18 cellular contexts compared by ENCODE assay signal in genomic region chr6:157610451-157610999, GRCh38.
DNase-seq lines count a peak whose midpoint lies in the region; ATAC-seq, FAIRE-seq and TF ChIP-seq lines count a peak whose summit lies in the region.
"Had no signal": no experiment of that assay in that cellular context is flagged by ENCODE, and none has a peak within 500 bp of the region (broad histone marks: within the 10 kb centered on the region; RNA-seq: fewer than 3 reads in every experiment).

No MANE protein-coding gene starts in this region.

- H3K4me2 ChIP-seq in BLaER1 (peak overlapping the region; percentile 35), HepG2 (ENCODE audit: low read depth, low read length) (no peak overlapping the region)

- no TSS peak for BruUV-seq in HepG2 (replicated peaks; lab: Mats Ljungman, UMichigan)

- H2AFZ ChIP-seq in HepG2 (ENCODE audit: low read length) = no peak overlapping the region

- TF ChIP-seq EP300 in HepG2 (IDR thresholded peaks at IDR 0.05; ENCODE audit: low read depth in 2 of 2, low read length in 2 of 2) (no peak), HepG2 (CRISPR knock-in tag; IDR thresholded peaks at IDR 0.05; ENCODE audit: borderline replicate concordance) (no peak)

- H3K4me1 ChIP-seq in BLaER1 (peaks cover 54% of the 10 kb centered on the region), HepG2 (ENCODE audit: insufficient read depth, low read length) (peaks cover 48% of the 10 kb centered on the region)

- H3K27me3 ChIP-seq in BLaER1 (no peaks in the 10 kb centered on the region), HepG2 (ENCODE audit: control insufficient read depth in 1 of 2, insufficient read depth in 2 of 2, low read length in 2 of 2) (no peaks in the 10 kb centered on the region)

- WGBS in HepG2 (ENCODE audit: low lambda C conversion rate) = 91% methylated on average over 8 of the region's 9 CpGs

- no peak for TF ChIP-seq CTCF in HepG2 (CRISPR knock-in tag; IDR thresholded peaks at IDR 0.05)

- no peak overlapping the region for H3K4me3 Mint-ChIP-seq in effector memory CD8-positive, alpha-beta T cell
- H3K4me3 Mint-ChIP-seq: CD4-positive, CD25-positive, alpha-beta regulatory T cell had no signal

- H3K9me3 Mint-ChIP-seq in effector memory CD8-positive, alpha-beta T cell = no peaks in the 10 kb centered on the region
- H3K9me3 Mint-ChIP-seq: CD4-positive, CD25-positive, alpha-beta regulatory T cell had no signal

- CTCF ChIA-PET in HepG2 (lab: Yijun Ruan, JAX; ENCODE audit: low intra/inter-chr PET ratio, low total read pairs) = no interaction called here

- H4K20me1 ChIP-seq in BLaER1 = no peaks in the 10 kb centered on the region
- no peaks in the 10 kb centered on the region for H4K20me1 ChIP-seq in HepG2 (ENCODE audit: insufficient read depth, low read length)

- H3K27ac ChIP-seq in BLaER1 = no peak overlapping the region
- H3K27ac ChIP-seq in HepG2 (ENCODE audit: extremely low read length, insufficient read depth, low read length) = no peak overlapping the region

- no peak overlapping the region for H3K9ac ChIP-seq in BLaER1
- no peak overlapping the region for H3K9ac ChIP-seq in HepG2 (ENCODE audit: insufficient read depth, low read depth, low read length)

- H3K36me3 Mint-ChIP-seq in effector memory CD8-positive, alpha-beta T cell (ENCODE audit: insufficient read depth) = peaks cover 5% of the 10 kb centered on the region
- H3K36me3 Mint-ChIP-seq: CD4-positive, CD25-positive, alpha-beta regulatory T cell had no signal

- no peaks in the 10 kb centered on the region for H3K79me2 ChIP-seq in HepG2 (ENCODE audit: insufficient read depth, low read length)

- FAIRE-seq in HepG2 (lab: Jason Lieb, UNC) = no peak
- FAIRE-seq: GM12878 had no signal

- TF ChIP-seq POLR2A in HepG2 (IDR thresholded peaks at IDR 0.05; ENCODE audit: insufficient read depth in 1 of 2, low read depth in 2 of 2, low read length in 2 of 2) = no peak

- no peaks in the 10 kb centered on the region for H3K27me3 Mint-ChIP-seq in effector memory CD8-positive, alpha-beta T cell

- ATAC-seq in effector memory CD8-positive, alpha-beta T cell (replicated peaks) = no peak
- ATAC-seq in HepG2 = no peak
- ATAC-seq in HG02678 (IDR thresholded peaks at IDR 0.05; ENCODE audit: unreplicated experiment) = no peak
- ATAC-seq: GM12878, PC-3 had no signal

- POLR2A ChIA-PET in HepG2 (lab: Yijun Ruan, JAX) = no interaction called here

- H3K9me3 ChIP-seq in BLaER1 (no peaks in the 10 kb centered on the region), HepG2 (ENCODE audit: low read length) (no peaks in the 10 kb centered on the region)

- no peak for TF ChIP-seq RAD21 in HepG2 (CRISPR knock-in tag; IDR thresholded peaks at IDR 0.05)

- no peak overlapping the region for H3K4me3 ChIP-seq in BLaER1
- no peak overlapping the region for H3K4me3 ChIP-seq in HepG2 (replicated peaks in 1 of 3; ENCODE audit: insufficient read depth in 1 of 3, low read depth in 2 of 3, low read length in 3 of 3)
- H3K4me3 ChIP-seq: GM12878 had no signal

- in situ Hi-C loops in HepG2 (cut with HindIII; ENCODE audit: extremely low pct_ligation_motif_present, low pct_unique_long_range_greater_than_20kb) = loop anchor here (5.0 kb wide), 1 partner anchor 288 kb away; the partner anchor contains the start of gene TMEM242

- no peaks in the 10 kb centered on the region for H3K36me3 ChIP-seq in BLaER1
- H3K36me3 ChIP-seq in HepG2 (replicated peaks in 1 of 2; ENCODE audit: control insufficient read depth in 1 of 2, insufficient read depth in 2 of 2, low read length in 2 of 2) = no peaks in the 10 kb centered on the region

- peak overlapping the region; percentile 26 to 44 for H3K27ac Mint-ChIP-seq in effector memory CD8-positive, alpha-beta T cell
- H3K27ac Mint-ChIP-seq: CD4-positive, CD25-positive, alpha-beta regulatory T cell had no signal

- H3K4me1 Mint-ChIP-seq in effector memory CD8-positive, alpha-beta T cell (ENCODE audit: low read depth in 2 of 2) = peaks cover 0 to 13% of the 10 kb centered on the region in 2 donors
- H3K4me1 Mint-ChIP-seq: CD4-positive, CD25-positive, alpha-beta regulatory T cell had no signal

- DNase-seq in ELF-1 (ENCODE audit: low read depth, low spot score) (peak; percentile 30), posterior vena cava (ENCODE audit: low spot score) (peak; percentile 54), HepG2 (ENCODE audit: low spot score) (no peak)
- DNase-seq in effector memory CD8-positive, alpha-beta T cell = no peak
- DNase-seq in activated T-cell treated with anti-CD3 and anti-CD28 coated beads, Interleukin-2, amount 50 U/mL, for 1 hour = no peak
- DNase-seq: ACHN; CD4-positive, CD25-positive, alpha-beta regulatory T cell; COR-L47; GOT3; NCI-H1436; NCI-H2029; NCI-H345; NCI-H524 treated with DMSO at 0.1 percent for 48 hours; PC-3; RPMI8226 had no signal

- intact Hi-C loops in posterior vena cava (cut with DNase I) = no loop called here
- intact Hi-C loops in HepG2 (cut with micrococcal nuclease; ENCODE audit: unreplicated experiment) = loop anchor here (5.0 kb wide), 1 partner anchor 273 kb away; no protein-coding TSS in a partner anchor

TF ChIP-seq in HepG2, 621 proteins besides CTCF, POLR2A, EP300 and RAD21:
- no peak for TF ChIP-seq ZNF557 (CRISPR knock-in tag; IDR thresholded peaks at IDR 0.05)
- TF ChIP-seq NFRKB (IDR thresholded peaks at IDR 0.05) = no peak
- TF ChIP-seq ZBTB42 (CRISPR knock-in tag; IDR thresholded peaks at IDR 0.05) = no peak
- no peak for TF ChIP-seq ELF3 (CRISPR knock-in tag; IDR thresholded peaks at IDR 0.05)
- TF ChIP-seq JUND (CRISPR knock-in tag; IDR thresholded peaks at IDR 0.05) = no peak
- TF ChIP-seq KLF6 (CRISPR knock-in tag; IDR thresholded peaks at IDR 0.05) = no peak
- no peak for TF ChIP-seq FOXP1 (IDR thresholded peaks at IDR 0.05)
- no peak for TF ChIP-seq FOXP1 (CRISPR knock-in tag; IDR thresholded peaks at IDR 0.05)
- TF ChIP-seq, protein P1, sequence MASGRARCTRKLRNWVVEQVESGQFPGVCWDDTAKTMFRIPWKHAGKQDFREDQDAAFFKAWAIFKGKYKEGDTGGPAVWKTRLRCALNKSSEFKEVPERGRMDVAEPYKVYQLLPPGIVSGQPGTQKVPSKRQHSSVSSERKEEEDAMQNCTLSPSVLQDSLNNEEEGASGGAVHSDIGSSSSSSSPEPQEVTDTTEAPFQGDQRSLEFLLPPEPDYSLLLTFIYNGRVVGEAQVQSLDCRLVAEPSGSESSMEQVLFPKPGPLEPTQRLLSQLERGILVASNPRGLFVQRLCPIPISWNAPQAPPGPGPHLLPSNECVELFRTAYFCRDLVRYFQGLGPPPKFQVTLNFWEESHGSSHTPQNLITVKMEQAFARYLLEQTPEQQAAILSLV (CRISPR knock-in tag; IDR thresholded peaks at IDR 0.05; ENCODE audit: borderline replicate concordance) = no peak
- TF ChIP-seq ZC3H4 (CRISPR knock-in tag; IDR thresholded peaks at IDR 0.05; ENCODE audit: borderline replicate concordance) = no peak

Comparison
In these comparisons a context has a peak if more than half of its experiments do, and no peak if none do; other contexts are left out.
1. DNase-seq: peak in ELF-1 (single experiment) and posterior vena cava (single experiment); none in effector memory CD8-positive, alpha-beta T cell (0 of 3), HepG2 (single experiment) and activated T-cell treated with anti-CD3 and anti-CD28 coated beads, Interleukin-2, amount 50 U/mL, for 1 hour (single experiment).